2 cellular contexts compared by ENCODE assay signal in the genomic region with DNA sequence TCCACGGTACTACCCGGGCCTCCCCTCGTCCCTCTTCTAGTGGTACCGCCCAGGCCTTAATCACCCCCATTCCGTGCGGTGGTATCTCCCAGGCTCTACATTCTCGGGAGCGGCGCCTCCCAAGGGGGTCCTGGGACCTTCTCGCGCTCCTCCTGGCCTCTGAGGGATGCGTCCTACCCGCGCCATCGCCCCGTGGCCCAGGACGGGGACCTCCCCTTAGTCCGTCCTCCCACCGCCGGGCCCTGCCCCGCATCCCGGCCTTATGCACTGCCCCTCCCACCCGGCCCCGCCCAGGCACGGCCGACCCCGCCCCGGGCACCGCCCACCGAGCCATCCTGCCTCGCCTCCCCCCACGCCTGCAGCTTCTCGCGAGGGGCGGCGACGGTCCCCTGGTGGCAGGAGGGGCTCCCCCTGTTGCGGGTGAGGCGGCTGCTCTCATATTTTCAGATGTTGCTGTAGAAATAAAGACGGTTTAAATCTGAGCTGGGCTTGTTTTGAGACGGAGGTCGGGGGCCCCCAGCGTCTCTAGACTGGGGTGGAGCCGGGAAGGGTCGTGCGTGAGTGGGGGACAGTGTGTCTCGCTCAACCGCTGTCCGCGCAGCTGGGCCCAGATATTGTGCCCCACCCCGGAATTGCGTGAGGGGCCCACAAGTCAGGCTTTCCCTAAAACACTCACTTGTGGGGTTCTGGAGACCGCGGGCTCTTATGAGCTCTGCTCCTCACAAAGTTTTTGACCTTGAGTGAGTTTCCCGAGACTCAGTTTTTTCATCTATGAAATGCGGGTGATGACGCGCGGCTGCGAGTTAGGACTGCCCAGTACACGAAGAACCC.
TF ChIP-seq lines count a peak whose summit lies in the region.

No MANE protein-coding gene starts in this region.

TF ChIP-seq in HCT116, 20 proteins besides CTCF, POLR2A, EP300 and RAD21:
- TF ChIP-seq SRF (IDR thresholded peaks at IDR 0.05; ENCODE audit: low read depth) (no peak), SP1 (IDR thresholded peaks at IDR 0.05; ENCODE audit: low read depth) (no peak), TCF7L2 (IDR thresholded peaks at IDR 0.05; ENCODE audit: borderline replicate concordance, extremely low read depth, insufficient read depth, insufficient read length) (no peak), POLR2AphosphoS5 (IDR thresholded peaks at IDR 0.05; ENCODE audit: low read depth, low read length) (peak; percentile 48; the same call in 1 of the 2 replicates), ZFX (IDR thresholded peaks at IDR 0.05) (peak; percentile 55)
- TF ChIP-seq, protein P1, sequence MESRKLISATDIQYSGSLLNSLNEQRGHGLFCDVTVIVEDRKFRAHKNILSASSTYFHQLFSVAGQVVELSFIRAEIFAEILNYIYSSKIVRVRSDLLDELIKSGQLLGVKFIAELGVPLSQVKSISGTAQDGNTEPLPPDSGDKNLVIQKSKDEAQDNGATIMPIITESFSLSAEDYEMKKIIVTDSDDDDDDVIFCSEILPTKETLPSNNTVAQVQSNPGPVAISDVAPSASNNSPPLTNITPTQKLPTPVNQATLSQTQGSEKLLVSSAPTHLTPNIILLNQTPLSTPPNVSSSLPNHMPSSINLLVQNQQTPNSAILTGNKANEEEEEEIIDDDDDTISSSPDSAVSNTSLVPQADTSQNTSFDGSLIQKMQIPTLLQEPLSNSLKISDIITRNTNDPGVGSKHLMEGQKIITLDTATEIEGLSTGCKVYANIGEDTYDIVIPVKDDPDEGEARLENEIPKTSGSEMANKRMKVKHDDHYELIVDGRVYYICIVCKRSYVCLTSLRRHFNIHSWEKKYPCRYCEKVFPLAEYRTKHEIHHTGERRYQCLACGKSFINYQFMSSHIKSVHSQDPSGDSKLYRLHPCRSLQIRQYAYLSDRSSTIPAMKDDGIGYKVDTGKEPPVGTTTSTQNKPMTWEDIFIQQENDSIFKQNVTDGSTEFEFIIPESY (IDR thresholded peaks at IDR 0.05; ENCODE audit: extremely low read depth, insufficient replicate concordance, low read length) = peak; percentile 84

TF ChIP-seq in K562, 482 proteins besides CTCF, POLR2A, EP300 and RAD21 (continues in another document):
- TF ChIP-seq ZNF507 (tag; conservative IDR thresholded peaks at IDR 0.05) = no peak
- TF ChIP-seq JUND (IDR thresholded peaks at IDR 0.05; ENCODE audit: borderline replicate concordance, low read depth, low read length) = peak; percentile 89
- no peak for TF ChIP-seq JUND (tag; IDR thresholded peaks at IDR 0.05; ENCODE audit: borderline replicate concordance, low read depth, low read length)
- TF ChIP-seq MLLT1 (IDR thresholded peaks at IDR 0.05) = 0 out of 4 replicates have a peak, but pooled peaks of 1 of the 2 experiments have one; percentile 7
- TF ChIP-seq ZNF263 (CRISPR knock-in tag; IDR thresholded peaks at IDR 0.05; ENCODE audit: borderline replicate concordance) = peak; percentile 82
- TF ChIP-seq, protein P2, sequence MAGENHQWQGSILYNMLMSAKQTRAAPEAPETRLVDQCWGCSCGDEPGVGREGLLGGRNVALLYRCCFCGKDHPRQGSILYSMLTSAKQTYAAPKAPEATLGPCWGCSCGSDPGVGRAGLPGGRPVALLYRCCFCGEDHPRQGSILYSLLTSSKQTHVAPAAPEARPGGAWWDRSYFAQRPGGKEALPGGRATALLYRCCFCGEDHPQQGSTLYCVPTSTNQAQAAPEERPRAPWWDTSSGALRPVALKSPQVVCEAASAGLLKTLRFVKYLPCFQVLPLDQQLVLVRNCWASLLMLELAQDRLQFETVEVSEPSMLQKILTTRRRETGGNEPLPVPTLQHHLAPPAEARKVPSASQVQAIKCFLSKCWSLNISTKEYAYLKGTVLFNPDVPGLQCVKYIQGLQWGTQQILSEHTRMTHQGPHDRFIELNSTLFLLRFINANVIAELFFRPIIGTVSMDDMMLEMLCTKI (IDR thresholded peaks at IDR 0.05; ENCODE audit: partially characterized antibody) = no peak
- TF ChIP-seq, protein P3, sequence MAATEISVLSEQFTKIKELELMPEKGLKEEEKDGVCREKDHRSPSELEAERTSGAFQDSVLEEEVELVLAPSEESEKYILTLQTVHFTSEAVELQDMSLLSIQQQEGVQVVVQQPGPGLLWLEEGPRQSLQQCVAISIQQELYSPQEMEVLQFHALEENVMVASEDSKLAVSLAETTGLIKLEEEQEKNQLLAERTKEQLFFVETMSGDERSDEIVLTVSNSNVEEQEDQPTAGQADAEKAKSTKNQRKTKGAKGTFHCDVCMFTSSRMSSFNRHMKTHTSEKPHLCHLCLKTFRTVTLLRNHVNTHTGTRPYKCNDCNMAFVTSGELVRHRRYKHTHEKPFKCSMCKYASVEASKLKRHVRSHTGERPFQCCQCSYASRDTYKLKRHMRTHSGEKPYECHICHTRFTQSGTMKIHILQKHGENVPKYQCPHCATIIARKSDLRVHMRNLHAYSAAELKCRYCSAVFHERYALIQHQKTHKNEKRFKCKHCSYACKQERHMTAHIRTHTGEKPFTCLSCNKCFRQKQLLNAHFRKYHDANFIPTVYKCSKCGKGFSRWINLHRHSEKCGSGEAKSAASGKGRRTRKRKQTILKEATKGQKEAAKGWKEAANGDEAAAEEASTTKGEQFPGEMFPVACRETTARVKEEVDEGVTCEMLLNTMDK (IDR thresholded peaks at IDR 0.05; ENCODE audit: borderline replicate concordance, insufficient read depth, low read depth, low read length, poor library complexity, severe bottlenecking) = peak; percentile 47
- TF ChIP-seq, protein P4, sequence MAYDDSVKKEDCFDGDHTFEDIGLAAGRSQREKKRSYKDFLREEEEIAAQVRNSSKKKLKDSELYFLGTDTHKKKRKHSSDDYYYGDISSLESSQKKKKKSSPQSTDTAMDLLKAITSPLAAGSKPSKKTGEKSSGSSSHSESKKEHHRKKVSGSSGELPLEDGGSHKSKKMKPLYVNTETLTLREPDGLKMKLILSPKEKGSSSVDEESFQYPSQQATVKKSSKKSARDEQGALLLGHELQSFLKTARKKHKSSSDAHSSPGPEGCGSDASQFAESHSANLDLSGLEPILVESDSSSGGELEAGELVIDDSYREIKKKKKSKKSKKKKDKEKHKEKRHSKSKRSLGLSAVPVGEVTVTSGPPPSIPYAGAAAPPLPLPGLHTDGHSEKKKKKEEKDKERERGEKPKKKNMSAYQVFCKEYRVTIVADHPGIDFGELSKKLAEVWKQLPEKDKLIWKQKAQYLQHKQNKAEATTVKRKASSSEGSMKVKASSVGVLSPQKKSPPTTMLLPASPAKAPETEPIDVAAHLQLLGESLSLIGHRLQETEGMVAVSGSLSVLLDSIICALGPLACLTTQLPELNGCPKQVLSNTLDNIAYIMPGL (CRISPR knock-in tag; IDR thresholded peaks at IDR 0.05) = peak; percentile 29; the same call in 1 of the 2 replicates
- TF ChIP-seq BHLHE40 (IDR thresholded peaks at IDR 0.05; ENCODE audit: low read length) = peak; percentile 66; the same call in 1 of the 2 replicates
- TF ChIP-seq HDAC2 (IDR thresholded peaks at IDR 0.05) = 0 out of 2 replicates have a peak, but pooled peaks have one; percentile 67
- TF ChIP-seq TAF1 (IDR thresholded peaks at IDR 0.05; ENCODE audit: control insufficient read depth, extremely low read depth, insufficient read depth, low read length, severe bottlenecking) = peak; percentile 29
- no peak for TF ChIP-seq THRA (IDR thresholded peaks at IDR 0.05)
- TF ChIP-seq KDM5B (IDR thresholded peaks at IDR 0.05; ENCODE audit: insufficient replicate concordance, low read depth, low read length) = peak; percentile 41
- TF ChIP-seq ZNF717 (CRISPR knock-in tag; IDR thresholded peaks at IDR 0.05) = no peak
- peak; percentile 41 to 67; a peak in 3 of 4 replicates for TF ChIP-seq MNT (conservative IDR thresholded peaks at IDR 0.05)
- 0 out of 2 replicates have a peak, but pooled peaks have one; percentile 32 for TF ChIP-seq CAMTA2 (CRISPR knock-in tag; conservative IDR thresholded peaks at IDR 0.05)
- no peak for TF ChIP-seq PHB (CRISPR knock-in tag; IDR thresholded peaks at IDR 0.05)
- peak; percentile 92 for TF ChIP-seq ZNF740 (CRISPR knock-in tag; IDR thresholded peaks at IDR 0.05)
- TF ChIP-seq ZNF740 (tag; IDR thresholded peaks at IDR 0.05) = peak in 1 of 2 experiments; percentile 81; a peak in 1 of 4 replicates
- TF ChIP-seq NONO (IDR thresholded peaks at IDR 0.05; ENCODE audit: low read depth in 2 of 2, low read length in 1 of 2) = peak in 1 of 2 experiments; percentile 97; a peak in 2 of 4 replicates
- TF ChIP-seq ATF7 (IDR thresholded peaks at IDR 0.05) = peak; percentile 98
- 0 out of 2 replicates have a peak, but pooled peaks have one; percentile 7 for TF ChIP-seq JUN (IDR thresholded peaks at IDR 0.05; ENCODE audit: borderline replicate concordance, low read depth, low read length)
- TF ChIP-seq JUN (CRISPR knock-in tag; IDR thresholded peaks at IDR 0.05; ENCODE audit: borderline replicate concordance) = no peak
- peak; percentile 90; the same call in 1 of the 2 replicates for TF ChIP-seq ZBTB7A (IDR thresholded peaks at IDR 0.05; ENCODE audit: borderline replicate concordance, control insufficient read depth, low read depth, low read length)
- TF ChIP-seq NEUROD1 (IDR thresholded peaks at IDR 0.05; ENCODE audit: borderline replicate concordance, low read depth, low read length, partially characterized antibody) = no peak
- TF ChIP-seq, protein P5, sequence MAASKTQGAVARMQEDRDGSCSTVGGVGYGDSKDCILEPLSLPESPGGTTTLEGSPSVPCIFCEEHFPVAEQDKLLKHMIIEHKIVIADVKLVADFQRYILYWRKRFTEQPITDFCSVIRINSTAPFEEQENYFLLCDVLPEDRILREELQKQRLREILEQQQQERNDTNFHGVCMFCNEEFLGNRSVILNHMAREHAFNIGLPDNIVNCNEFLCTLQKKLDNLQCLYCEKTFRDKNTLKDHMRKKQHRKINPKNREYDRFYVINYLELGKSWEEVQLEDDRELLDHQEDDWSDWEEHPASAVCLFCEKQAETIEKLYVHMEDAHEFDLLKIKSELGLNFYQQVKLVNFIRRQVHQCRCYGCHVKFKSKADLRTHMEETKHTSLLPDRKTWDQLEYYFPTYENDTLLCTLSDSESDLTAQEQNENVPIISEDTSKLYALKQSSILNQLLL (CRISPR knock-in tag; IDR thresholded peaks at IDR 0.05; ENCODE audit: borderline replicate concordance) = no peak
- peak; percentile 61; the same call in 1 of the 2 replicates for TF ChIP-seq POLR2AphosphoS5 (IDR thresholded peaks at IDR 0.05; ENCODE audit: control insufficient read depth, insufficient read depth, low read depth, low read length)
- TF ChIP-seq FOXO4 (CRISPR knock-in tag; IDR thresholded peaks at IDR 0.05) = no peak
- TF ChIP-seq ZFPM2 (CRISPR knock-in tag; IDR thresholded peaks at IDR 0.05) = 0 out of 2 replicates have a peak, but pooled peaks have one; percentile 30
- peak; percentile 29; the same call in 1 of the 2 replicates for TF ChIP-seq NR2C2 (CRISPR knock-in tag; IDR thresholded peaks at IDR 0.05)
- TF ChIP-seq NR2C2 (tag; IDR thresholded peaks at IDR 0.05) = no peak
- TF ChIP-seq ZNF785 (CRISPR knock-in tag; IDR thresholded peaks at IDR 0.05) = no peak
- peak; percentile 3; the same call in 1 of the 2 replicates for TF ChIP-seq RNF2 (IDR thresholded peaks at IDR 0.05)
- TF ChIP-seq, protein P6, sequence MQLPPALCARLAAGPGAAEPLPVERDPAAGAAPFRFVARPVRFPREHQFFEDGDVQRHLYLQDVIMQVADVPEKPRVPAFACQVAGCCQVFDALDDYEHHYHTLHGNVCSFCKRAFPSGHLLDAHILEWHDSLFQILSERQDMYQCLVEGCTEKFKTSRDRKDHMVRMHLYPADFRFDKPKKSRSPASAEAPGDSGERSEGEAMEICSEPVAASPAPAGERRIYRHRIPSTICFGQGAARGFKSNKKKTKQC (CRISPR knock-in tag; IDR thresholded peaks at IDR 0.05) = 0 out of 2 replicates have a peak, but pooled peaks have one; percentile 25
